27 cellular contexts compared by ENCODE assay signal in the genomic region with DNA sequence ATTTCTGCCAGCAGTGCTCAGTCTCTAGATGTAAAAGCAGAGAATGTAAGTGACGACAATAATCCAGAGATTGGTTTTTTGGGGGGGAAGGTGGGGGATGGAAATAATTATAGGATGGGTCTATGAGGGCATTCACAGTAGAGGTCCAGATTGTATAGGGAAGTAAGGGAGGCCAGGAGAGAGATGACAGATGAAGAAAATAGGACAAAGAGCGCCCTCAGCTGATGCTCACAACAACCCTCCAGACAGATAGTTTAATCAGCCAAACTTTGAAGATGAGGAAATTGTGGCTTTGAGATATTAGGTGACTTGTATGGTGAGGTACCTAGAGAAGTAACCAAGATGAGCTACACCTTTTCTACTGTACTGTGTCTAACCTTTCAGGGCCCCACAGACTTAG.
DNase-seq lines count a peak whose midpoint lies in the region; ATAC-seq and TF ChIP-seq lines count a peak whose summit lies in the region.
"Had no signal": no experiment of that assay in that cellular context is flagged by ENCODE, and none has a peak within 500 bp of the region (broad histone marks: within the 10 kb centered on the region; RNA-seq: fewer than 3 reads in every experiment).

No MANE protein-coding gene starts in this region.

- H3K79me2 ChIP-seq in SK-N-SH (ENCODE audit: insufficient read depth) (no peaks in the 10 kb centered on the region), Karpas-422 (ENCODE audit: low read length) (no peaks in the 10 kb centered on the region)

- H3K4me1 Mint-ChIP-seq in activated CD8-positive, alpha-beta memory T cell treated with anti-CD3 and anti-CD28 coated beads, Interleukin-2, amount 10 ng/mL, durations not matched to agents 7 days and 5 days = no peaks in the 10 kb centered on the region
- H3K4me1 Mint-ChIP-seq: CD4-positive, alpha-beta memory T cell had no signal

- no peak overlapping the region for H3K27ac Mint-ChIP-seq in activated CD8-positive, alpha-beta memory T cell treated with anti-CD3 and anti-CD28 coated beads, Interleukin-2, amount 10 ng/mL, durations not matched to agents 7 days and 5 days
- H3K27ac Mint-ChIP-seq: CD4-positive, alpha-beta memory T cell; HFFc6; IgD-negative memory B cell had no signal

- H3K9me2 ChIP-seq in SK-N-SH (peaks cover 3% of the 10 kb centered on the region; the same call in 1 of the 2 replicates), Karpas-422 (replicated peaks; ENCODE audit: insufficient read depth, low read length) (no peaks in the 10 kb centered on the region)

- H3K4me2 ChIP-seq in SK-N-SH = no peak overlapping the region
- no peak overlapping the region for H3K4me2 ChIP-seq in Karpas-422 (ENCODE audit: low read depth, low read length, poor library complexity, severe bottlenecking)
- H3K4me2 ChIP-seq: PC-9 had no signal

- TF ChIP-seq EP300 in SK-N-SH (IDR thresholded peaks at IDR 0.05; ENCODE audit: borderline replicate concordance in 1 of 2, low read depth in 1 of 2, low read length in 1 of 2) = no peak

- H3K27me3 Mint-ChIP-seq in activated CD8-positive, alpha-beta memory T cell treated with anti-CD3 and anti-CD28 coated beads, Interleukin-2, amount 10 ng/mL, durations not matched to agents 7 days and 5 days = no peaks in the 10 kb centered on the region

- in situ Hi-C loops in SK-MEL-5 (cut with HindIII; ENCODE audit: low pct_unique_long_range_greater_than_20kb, low sequenced_read_pairs) = no loop called here

- H3K4me3 ChIP-seq in SK-N-SH (ENCODE audit: low read depth in 2 of 2, low read length in 1 of 2) = no peak overlapping the region
- H3K4me3 ChIP-seq in Karpas-422 (ENCODE audit: low read length) = no peak overlapping the region
- H3K4me3 ChIP-seq: PC-9, SJSA1 had no signal

- no peak overlapping the region for H3K4me3 Mint-ChIP-seq in activated CD8-positive, alpha-beta memory T cell treated with anti-CD3 and anti-CD28 coated beads, Interleukin-2, amount 10 ng/mL, durations not matched to agents 7 days and 5 days
- H3K4me3 Mint-ChIP-seq: CD4-positive, alpha-beta memory T cell; HFFc6; IgD-negative memory B cell had no signal

- no peaks in the 10 kb centered on the region for H3K36me3 Mint-ChIP-seq in activated CD8-positive, alpha-beta memory T cell treated with anti-CD3 and anti-CD28 coated beads, Interleukin-2, amount 10 ng/mL, durations not matched to agents 7 days and 5 days
- H3K36me3 Mint-ChIP-seq: CD4-positive, alpha-beta memory T cell; IgD-negative memory B cell had no signal

- DNase-seq in SK-N-SH = no peak
- peak; percentile 52 for DNase-seq in Karpas-422
- DNase-seq in SK-MEL-5 (ENCODE audit: low read depth, low spot score) = peak; percentile 6
- DNase-seq in activated CD8-positive, alpha-beta memory T cell treated with anti-CD3 and anti-CD28 coated beads, Interleukin-2, amount 10 ng/mL, durations not matched to agents 7 days and 5 days = no peak
- DNase-seq in AG20443 (ENCODE audit: low spot score) = no peak
- DNase-seq: C1 segment of cervical spinal cord; CD4-positive, alpha-beta memory T cell; COR-L47; DMS79; GF-D8; H7; HFFc6; Kasumi-1; NCI-H1048; NCI-H1417; NCI-H1694; NCI-H2081; NCI-H2227 treated with DMSO at 0.1 percent for 48 hours; NCI-H526 treated with DMSO at 0.1 percent for 48 hours; PC-9 had no signal

- H2AFZ ChIP-seq in SK-N-SH (ENCODE audit: low read depth) = no peak overlapping the region
- no peak overlapping the region for H2AFZ ChIP-seq in Karpas-422 (ENCODE audit: low read length)
- H2AFZ ChIP-seq: PC-9 had no signal

- H3K9me3 Mint-ChIP-seq in activated CD8-positive, alpha-beta memory T cell treated with anti-CD3 and anti-CD28 coated beads, Interleukin-2, amount 10 ng/mL, durations not matched to agents 7 days and 5 days (ENCODE audit: low read depth) = no peaks in the 10 kb centered on the region
- H3K9me3 Mint-ChIP-seq: CD4-positive, alpha-beta memory T cell; HFFc6 had no signal

- CTCF ChIA-PET in SK-N-SH (lab: Yijun Ruan, JAX) = no interaction called here
- CTCF ChIA-PET in activated CD8-positive, alpha-beta memory T cell treated with anti-CD3 and anti-CD28 coated beads, Interleukin-2, amount 10 ng/mL, durations not matched to agents 7 days and 5 days (lab: Charles Lee) = no interaction called here

- POLR2A ChIA-PET in SK-N-SH (lab: Yijun Ruan, JAX) = no interaction called here

- WGBS in SK-N-SH (ENCODE audit: low lambda C conversion rate) = 39% methylated on average over 2 of the region's 2 CpGs

- H4K20me1 ChIP-seq in SK-N-SH (ENCODE audit: insufficient read depth) (no peaks in the 10 kb centered on the region), Karpas-422 (ENCODE audit: insufficient read depth, low read depth, low read length) (no peaks in the 10 kb centered on the region)

- H3K9me3 ChIP-seq in SK-N-SH (no peaks in the 10 kb centered on the region), Karpas-422 (ENCODE audit: low read length) (no peaks in the 10 kb centered on the region)
- H3K9me3 ChIP-seq: SJSA1 had no signal

- H3F3A ChIP-seq in SK-N-SH (replicated peaks; ENCODE audit: insufficient read depth) = no peaks in the 10 kb centered on the region

- H3K27me3 ChIP-seq in SK-N-SH (ENCODE audit: insufficient read depth) = no peaks in the 10 kb centered on the region
- H3K27me3 ChIP-seq in Karpas-422 (ENCODE audit: low read length) = no peaks in the 10 kb centered on the region
- H3K27me3 ChIP-seq: SJSA1 had no signal

- H3K27ac ChIP-seq in SK-N-SH (ENCODE audit: low read depth in 2 of 2, low read length in 1 of 2) (no peak overlapping the region), Karpas-422 (ENCODE audit: low read length) (no peak overlapping the region)
- H3K27ac ChIP-seq: HL-60, PC-9, SJSA1 had no signal

- ATAC-seq in SK-N-SH treated with all-trans-retinoic acid at 6 μM for 48 hours (no peak), GM18868 (IDR thresholded peaks at IDR 0.05; ENCODE audit: unreplicated experiment) (no peak), HG03025 (IDR thresholded peaks at IDR 0.05; ENCODE audit: low FRiP score, unreplicated experiment) (no peak)
- no peak for ATAC-seq in activated CD8-positive, alpha-beta memory T cell treated with anti-CD3 and anti-CD28 coated beads, Interleukin-2, amount 10 ng/mL, durations not matched to agents 7 days and 5 days
- ATAC-seq: Right ventricle myocardium inferior had no signal

- no peaks in the 10 kb centered on the region for H3K4me1 ChIP-seq in SK-N-SH (ENCODE audit: control insufficient read depth in 1 of 2, insufficient read depth in 2 of 2, low read depth in 1 of 2, low read length in 1 of 2)
- no peaks in the 10 kb centered on the region for H3K4me1 ChIP-seq in Karpas-422 (ENCODE audit: low read length)
- H3K4me1 ChIP-seq: SJSA1 had no signal

- TF ChIP-seq CTCF in SK-N-SH (IDR thresholded peaks at IDR 0.05) = no peak

- H3K36me3 ChIP-seq in SK-N-SH (replicated peaks in 1 of 2; ENCODE audit: control insufficient read depth in 1 of 2, insufficient read depth in 2 of 2, low read length in 1 of 2) (no peaks in the 10 kb centered on the region), Karpas-422 (ENCODE audit: insufficient read depth, low read length) (no peaks in the 10 kb centered on the region)
- H3K36me3 ChIP-seq: SJSA1 had no signal

- peak; percentile 11; the same call in 1 of the 2 replicates for TF ChIP-seq RAD21 in SK-N-SH (IDR thresholded peaks at IDR 0.05; ENCODE audit: low read length)

- no peak overlapping the region for H3K9ac ChIP-seq in SK-N-SH
- H3K9ac ChIP-seq in Karpas-422 (ENCODE audit: low read length) = no peak overlapping the region

TF ChIP-seq in SK-N-SH, 30 proteins besides CTCF, POLR2A, EP300 and RAD21 (continues in another document):
- no peak for TF ChIP-seq GABPA (IDR thresholded peaks at IDR 0.05; ENCODE audit: low read depth)
- no peak for TF ChIP-seq TEAD4 (IDR thresholded peaks at IDR 0.05; ENCODE audit: borderline replicate concordance, insufficient read depth)
- TF ChIP-seq POLR2AphosphoS5 (IDR thresholded peaks at IDR 0.05; ENCODE audit: low read depth, low read length) = no peak
- no peak for TF ChIP-seq RFX5 (IDR thresholded peaks at IDR 0.05; ENCODE audit: low read length)
- no peak for TF ChIP-seq IRF3 (IDR thresholded peaks at IDR 0.05; ENCODE audit: low read depth, low read length)
- TF ChIP-seq TCF12 (IDR thresholded peaks at IDR 0.05) = no peak
- no peak for TF ChIP-seq NRF1 (IDR thresholded peaks at IDR 0.05; ENCODE audit: low read depth, low read length)
- no peak for TF ChIP-seq RCOR1 (IDR thresholded peaks at IDR 0.05; ENCODE audit: low read length)

TF ChIP-seq in SK-N-SH treated with all-trans-retinoic acid at 6 μM for 48 hours, 23 proteins besides CTCF, POLR2A, EP300 and RAD21:
- no peak for TF ChIP-seq ZNF70 (CRISPR knock-in tag; IDR thresholded peaks at IDR 0.05)
- TF ChIP-seq, protein P1, sequence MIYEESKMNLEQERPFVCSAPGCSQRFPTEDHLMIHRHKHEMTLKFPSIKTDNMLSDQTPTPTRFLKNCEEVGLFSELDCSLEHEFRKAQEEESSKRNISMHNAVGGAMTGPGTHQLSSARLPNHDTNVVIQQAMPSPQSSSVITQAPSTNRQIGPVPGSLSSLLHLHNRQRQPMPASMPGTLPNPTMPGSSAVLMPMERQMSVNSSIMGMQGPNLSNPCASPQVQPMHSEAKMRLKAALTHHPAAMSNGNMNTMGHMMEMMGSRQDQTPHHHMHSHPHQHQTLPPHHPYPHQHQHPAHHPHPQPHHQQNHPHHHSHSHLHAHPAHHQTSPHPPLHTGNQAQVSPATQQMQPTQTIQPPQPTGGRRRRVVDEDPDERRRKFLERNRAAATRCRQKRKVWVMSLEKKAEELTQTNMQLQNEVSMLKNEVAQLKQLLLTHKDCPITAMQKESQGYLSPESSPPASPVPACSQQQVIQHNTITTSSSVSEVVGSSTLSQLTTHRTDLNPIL (CRISPR knock-in tag; IDR thresholded peaks at IDR 0.05; ENCODE audit: low read depth) = no peak
- no peak for TF ChIP-seq CSDC2 (CRISPR knock-in tag; IDR thresholded peaks at IDR 0.05)
- TF ChIP-seq ZNF565 (CRISPR knock-in tag; conservative IDR thresholded peaks at IDR 0.05; ENCODE audit: low read depth) = no peak
- no peak for TF ChIP-seq TOX (CRISPR knock-in tag; IDR thresholded peaks at IDR 0.05; ENCODE audit: borderline replicate concordance)
- no peak for TF ChIP-seq ZC3H10 (CRISPR knock-in tag; IDR thresholded peaks at IDR 0.05)
- no peak for TF ChIP-seq SNAI2 (CRISPR knock-in tag; IDR thresholded peaks at IDR 0.05)
- TF ChIP-seq RARB (CRISPR knock-in tag; IDR thresholded peaks at IDR 0.05) = no peak
- TF ChIP-seq GLIS3 (CRISPR knock-in tag; IDR thresholded peaks at IDR 0.05) = no peak
- no peak for TF ChIP-seq BACH2 (CRISPR knock-in tag; IDR thresholded peaks at IDR 0.05; ENCODE audit: borderline replicate concordance)
- TF ChIP-seq ESRRG (CRISPR knock-in tag; IDR thresholded peaks at IDR 0.05) = no peak
- no peak for TF ChIP-seq ARNTL (CRISPR knock-in tag; IDR thresholded peaks at IDR 0.05; ENCODE audit: borderline replicate concordance, low read depth)

Comparison
In these comparisons a context has a peak if more than half of its experiments do, and no peak if none do; other contexts are left out.
1. DNase-seq: peak in Karpas-422 (single experiment) and SK-MEL-5 (single experiment); none in SK-N-SH (single experiment), activated CD8-positive, alpha-beta memory T cell treated with anti-CD3 and anti-CD28 coated beads, Interleukin-2, amount 10 ng/mL, durations not matched to agents 7 days and 5 days (single experiment) and AG20443 (single experiment).